In the genomic region with DNA sequence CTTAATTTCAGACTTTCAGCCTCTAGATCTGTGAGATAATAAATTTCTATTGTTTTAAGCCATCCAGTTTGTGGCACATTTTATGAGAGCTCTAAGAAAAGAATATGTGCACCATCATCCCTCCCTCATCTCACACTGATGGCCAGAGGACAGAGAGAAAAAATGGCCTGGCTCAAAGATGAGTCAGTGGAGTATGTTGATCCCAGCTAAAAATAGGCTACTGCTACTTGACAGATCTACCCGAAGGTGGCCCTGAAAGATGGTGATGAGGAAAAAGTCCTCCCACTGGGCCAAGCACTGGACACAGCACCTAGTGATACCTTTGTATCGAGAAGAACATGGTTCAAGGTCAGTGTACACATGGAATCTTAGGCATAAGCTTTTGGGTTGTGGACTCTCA, we compare ENCODE assay signal across 1 cellular context.
TF ChIP-seq lines count a peak whose summit lies in the region.

No MANE protein-coding gene starts in this region.

TF ChIP-seq in K562, 482 proteins besides CTCF, POLR2A, EP300 and RAD21:
- TF ChIP-seq, protein P1, sequence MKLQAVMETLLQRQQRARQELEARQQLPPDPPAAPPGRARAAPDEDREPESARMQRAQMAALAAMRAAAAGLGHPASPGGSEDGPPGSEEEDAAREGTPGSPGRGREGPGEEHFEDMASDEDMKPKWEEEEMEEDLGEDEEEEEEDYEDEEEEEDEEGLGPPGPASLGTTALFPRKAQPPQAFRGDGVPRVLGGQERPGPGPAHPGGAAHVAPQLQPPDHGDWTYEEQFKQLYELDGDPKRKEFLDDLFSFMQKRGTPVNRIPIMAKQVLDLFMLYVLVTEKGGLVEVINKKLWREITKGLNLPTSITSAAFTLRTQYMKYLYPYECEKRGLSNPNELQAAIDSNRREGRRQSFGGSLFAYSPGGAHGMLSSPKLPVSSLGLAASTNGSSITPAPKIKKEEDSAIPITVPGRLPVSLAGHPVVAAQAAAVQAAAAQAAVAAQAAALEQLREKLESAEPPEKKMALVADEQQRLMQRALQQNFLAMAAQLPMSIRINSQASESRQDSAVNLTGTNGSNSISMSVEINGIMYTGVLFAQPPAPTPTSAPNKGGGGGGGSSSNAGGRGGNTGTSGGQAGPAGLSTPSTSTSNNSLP (IDR thresholded peaks at IDR 0.05; ENCODE audit: borderline replicate concordance, low read depth, low read length) = no peak
- no peak for TF ChIP-seq CHD1 (IDR thresholded peaks at IDR 0.05; ENCODE audit: low read length)
- no peak for TF ChIP-seq HIVEP1 (CRISPR knock-in tag; IDR thresholded peaks at IDR 0.05)
- no peak for TF ChIP-seq ZNF217 (CRISPR knock-in tag; IDR thresholded peaks at IDR 0.05)
- TF ChIP-seq RHOXF2B (CRISPR knock-in tag; conservative IDR thresholded peaks at IDR 0.05) = no peak
- TF ChIP-seq FOSL1 (tag; conservative IDR thresholded peaks at IDR 0.05) = peak; percentile 74
- TF ChIP-seq NCOA6 (IDR thresholded peaks at IDR 0.05) = no peak
- TF ChIP-seq ZNF134 (CRISPR knock-in tag; conservative IDR thresholded peaks at IDR 0.05) = no peak
- TF ChIP-seq WHSC1 (IDR thresholded peaks at IDR 0.05; ENCODE audit: low read length) = no peak
- TF ChIP-seq ZFPM2 (CRISPR knock-in tag; IDR thresholded peaks at IDR 0.05) = no peak
- no peak for TF ChIP-seq MAFF (IDR thresholded peaks at IDR 0.05; ENCODE audit: low read length)
- TF ChIP-seq DPF2 (IDR thresholded peaks at IDR 0.05) = no peak
- TF ChIP-seq MEF2A (IDR thresholded peaks at IDR 0.05; ENCODE audit: control insufficient read depth, low read depth, low read length) = peak; percentile 80
- TF ChIP-seq FUS (optimal IDR thresholded peaks at IDR 0.05; ENCODE audit: low read depth, low read length) = no peak
- TF ChIP-seq FOXK1 (CRISPR knock-in tag; IDR thresholded peaks at IDR 0.05; ENCODE audit: borderline replicate concordance) = no peak
- no peak for TF ChIP-seq POU5F1 (IDR thresholded peaks at IDR 0.05; ENCODE audit: borderline replicate concordance, low read depth, low read length, partially characterized antibody)
- TF ChIP-seq XRCC4 (IDR thresholded peaks at IDR 0.05; ENCODE audit: extremely low read depth, insufficient read depth, insufficient read length) = no peak
- 0 out of 2 replicates have a peak, but pooled peaks have one; percentile 45 for TF ChIP-seq JUND (IDR thresholded peaks at IDR 0.05; ENCODE audit: borderline replicate concordance, low read depth, low read length)
- peak; percentile 34; the same call in 1 of the 3 replicates for TF ChIP-seq JUND (tag; IDR thresholded peaks at IDR 0.05; ENCODE audit: borderline replicate concordance, low read depth, low read length)
- no peak for TF ChIP-seq ZFP1 (CRISPR knock-in tag; IDR thresholded peaks at IDR 0.05)
- TF ChIP-seq TSC22D4 (tag; IDR thresholded peaks at IDR 0.05) = no peak
- TF ChIP-seq KLF13 (tag; IDR thresholded peaks at IDR 0.05; ENCODE audit: borderline replicate concordance, low read depth) = no peak
- TF ChIP-seq SAFB (IDR thresholded peaks at IDR 0.05; ENCODE audit: borderline replicate concordance, low read depth, low read length) = no peak
- 0 out of 2 replicates have a peak, but pooled peaks have one; percentile 12 for TF ChIP-seq ZSCAN32 (CRISPR knock-in tag; IDR thresholded peaks at IDR 0.05)
- TF ChIP-seq GATAD2A (IDR thresholded peaks at IDR 0.05) = no peak
- no peak for TF ChIP-seq HDAC6 (IDR thresholded peaks at IDR 0.05; ENCODE audit: low read depth, low read length)
- TF ChIP-seq EP400 (IDR thresholded peaks at IDR 0.05) = no peak
- TF ChIP-seq, protein P2, sequence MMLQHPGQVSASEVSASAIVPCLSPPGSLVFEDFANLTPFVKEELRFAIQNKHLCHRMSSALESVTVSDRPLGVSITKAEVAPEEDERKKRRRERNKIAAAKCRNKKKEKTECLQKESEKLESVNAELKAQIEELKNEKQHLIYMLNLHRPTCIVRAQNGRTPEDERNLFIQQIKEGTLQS (IDR thresholded peaks at IDR 0.05) = peak; percentile 15; the same call in 1 of the 2 replicates
- TF ChIP-seq, protein P2 (CRISPR knock-in tag; conservative IDR thresholded peaks at IDR 0.05) = no peak
- TF ChIP-seq SMAD2 (IDR thresholded peaks at IDR 0.05; ENCODE audit: low read depth, low read length) = no peak
- no peak for TF ChIP-seq SRSF1 (IDR thresholded peaks at IDR 0.05; ENCODE audit: low read depth, low read length)
- no peak for TF ChIP-seq NR2F6 (CRISPR knock-in tag; IDR thresholded peaks at IDR 0.05)
- no peak for TF ChIP-seq HCFC1 (IDR thresholded peaks at IDR 0.05; ENCODE audit: low read depth, low read length)
- TF ChIP-seq KHSRP (IDR thresholded peaks at IDR 0.05) = no peak
- TF ChIP-seq ZBTB8A (IDR thresholded peaks at IDR 0.05; ENCODE audit: partially characterized antibody) = no peak
- TF ChIP-seq MEF2D (tag; conservative IDR thresholded peaks at IDR 0.05; ENCODE audit: low read depth) = peak; percentile 79
- no peak for TF ChIP-seq THRAP3 (IDR thresholded peaks at IDR 0.05; ENCODE audit: borderline replicate concordance)
- no peak for TF ChIP-seq GABPB2 (CRISPR knock-in tag; conservative IDR thresholded peaks at IDR 0.05)
- TF ChIP-seq ZNF311 (CRISPR knock-in tag; IDR thresholded peaks at IDR 0.05) = no peak
- TF ChIP-seq DIDO1 (tag; IDR thresholded peaks at IDR 0.05; ENCODE audit: low read depth) = no peak
- TF ChIP-seq ZNF197 (CRISPR knock-in tag; IDR thresholded peaks at IDR 0.05; ENCODE audit: low read depth) = no peak
- no peak for TF ChIP-seq FOXA3 (CRISPR knock-in tag; conservative IDR thresholded peaks at IDR 0.05 in 1 of 2, IDR thresholded peaks at IDR 0.05 in 1 of 2)
